In the genomic region with DNA sequence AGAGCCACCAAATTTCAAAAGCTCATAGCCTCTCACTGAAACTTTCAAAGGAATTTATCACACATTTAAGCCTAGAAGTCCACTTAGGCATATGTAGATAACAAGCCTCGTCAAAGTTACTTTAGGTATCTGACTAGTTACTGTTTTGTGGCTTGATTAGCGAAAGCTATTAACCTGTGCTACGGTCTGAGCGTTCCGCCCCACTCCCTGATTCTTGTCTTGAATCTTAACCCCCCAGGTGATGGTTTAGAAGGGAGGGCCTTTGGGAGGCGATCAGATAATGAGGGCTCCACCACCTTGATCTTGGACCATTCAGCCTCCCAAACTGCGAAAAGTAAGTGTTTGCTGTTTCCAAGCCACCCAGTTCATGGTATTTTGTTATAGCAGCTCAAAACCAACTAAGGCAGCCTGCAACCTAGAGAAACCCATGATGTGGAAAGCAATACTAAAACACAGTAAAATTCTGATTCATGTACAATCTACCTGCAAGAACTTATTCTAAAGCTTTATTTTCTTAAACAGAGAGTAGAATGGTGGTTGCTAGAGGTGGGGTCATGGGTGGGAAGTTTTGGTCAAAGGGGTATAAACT, we compare ENCODE assay signal across 16 cellular contexts. TPM values are rescaled to one million over a fixed set of nuclear protein-coding genes. Genes with fewer than 3 reads are reported as not detected.
"Had no signal": no experiment of that assay in that cellular context is flagged by ENCODE, and none has a peak within 500 bp of the region (broad histone marks: within the 10 kb centered on the region; RNA-seq: fewer than 3 reads in every experiment).

No MANE protein-coding gene starts in this region.

- H3K27me3 Mint-ChIP-seq: activated CD4-positive, alpha-beta memory T cell treated with anti-CD3 and anti-CD28 coated beads, Interleukin-2, amount 10 ng/mL, durations not matched to agents 7 days and 5 days; activated CD4-positive, alpha-beta T cell treated with anti-CD3 and anti-CD28 coated beads for 36 hours; activated naive CD4-positive, alpha-beta T cell treated with anti-CD3 and anti-CD28 coated beads, Interleukin-2, amount 10 ng/mL, durations not matched to agents 7 days and 5 days; brain; T-cell had no signal

- H3K4me3 ChIP-seq: ovary, tibial nerve had no signal

- ATAC-seq: esophagus mucosa, left lobe of liver had no signal

- H3K27me3 ChIP-seq: ovary, tibial nerve had no signal

- H3K9me3 Mint-ChIP-seq: activated CD4-positive, alpha-beta memory T cell treated with anti-CD3 and anti-CD28 coated beads, Interleukin-2, amount 10 ng/mL, durations not matched to agents 7 days and 5 days; activated naive CD4-positive, alpha-beta T cell treated with anti-CD3 and anti-CD28 coated beads, Interleukin-2, amount 10 ng/mL, durations not matched to agents 7 days and 5 days; activated T-helper 2 cell treated with anti-CD3 and anti-CD28 coated beads, Interferon-gamma antibody, Interleukin-2, Interleukin-4, amounts not matched to agents 10 μg/mL and 5 μg/mL and 100 μg/mL, durations not matched to agents 14 hours and 24 hours and 36 hours; neural crest cell; T-cell had no signal

- H3K27ac Mint-ChIP-seq: activated naive CD4-positive, alpha-beta T cell treated with anti-CD3 and anti-CD28 coated beads, Interleukin-2, amount 10 ng/mL, durations not matched to agents 7 days and 5 days; T-cell had no signal

- H3K27ac ChIP-seq: ovary had no signal

- H3K36me3 ChIP-seq: ovary, tibial nerve had no signal

- DNase-seq: ovary, small intestine, T-cell, T1000 had no signal

- H3K9me3 ChIP-seq: ovary, tibial nerve had no signal

- H3K4me3 Mint-ChIP-seq: activated CD4-positive, alpha-beta memory T cell treated with anti-CD3 and anti-CD28 coated beads, Interleukin-2, amount 10 ng/mL, durations not matched to agents 7 days and 5 days; activated CD4-positive, alpha-beta T cell treated with anti-CD3 and anti-CD28 coated beads for 36 hours; activated naive CD4-positive, alpha-beta T cell treated with anti-CD3 and anti-CD28 coated beads, Interleukin-2, amount 10 ng/mL, durations not matched to agents 7 days and 5 days; neural crest cell; T-cell had no signal

- H3K36me3 Mint-ChIP-seq: activated naive CD4-positive, alpha-beta T cell treated with anti-CD3 and anti-CD28 coated beads, Interleukin-2, amount 10 ng/mL, durations not matched to agents 7 days and 5 days had no signal

RNA-seq across cellular contexts. Expression of gene DNAAF1, which starts 7.2 kb away (rescaled TPM):
- total RNA-seq: activated CD4-positive, alpha-beta memory T cell treated with anti-CD3 and anti-CD28 coated beads, Interleukin-2, amount 10 ng/mL, durations not matched to agents 7 days and 5 days; left lobe of liver had no signal

RNA-seq across cellular contexts. Expression of gene ADAD2, which starts 53.1 kb away (rescaled TPM):
- total RNA-seq: activated CD4-positive, alpha-beta memory T cell treated with anti-CD3 and anti-CD28 coated beads, Interleukin-2, amount 10 ng/mL, durations not matched to agents 7 days and 5 days; activated T-helper 2 cell treated with anti-CD3 and anti-CD28 coated beads, Interferon-gamma antibody, Interleukin-2, Interleukin-4, amounts not matched to agents 10 μg/mL and 5 μg/mL and 100 μg/mL, durations not matched to agents 14 hours and 24 hours and 36 hours; cerebellum; dermis microvascular lymphatic vessel endothelial cell; left lobe of liver; neural crest cell; renal cortical epithelial cell had no signal
